26 cellular contexts compared by ENCODE assay signal in the genomic region with DNA sequence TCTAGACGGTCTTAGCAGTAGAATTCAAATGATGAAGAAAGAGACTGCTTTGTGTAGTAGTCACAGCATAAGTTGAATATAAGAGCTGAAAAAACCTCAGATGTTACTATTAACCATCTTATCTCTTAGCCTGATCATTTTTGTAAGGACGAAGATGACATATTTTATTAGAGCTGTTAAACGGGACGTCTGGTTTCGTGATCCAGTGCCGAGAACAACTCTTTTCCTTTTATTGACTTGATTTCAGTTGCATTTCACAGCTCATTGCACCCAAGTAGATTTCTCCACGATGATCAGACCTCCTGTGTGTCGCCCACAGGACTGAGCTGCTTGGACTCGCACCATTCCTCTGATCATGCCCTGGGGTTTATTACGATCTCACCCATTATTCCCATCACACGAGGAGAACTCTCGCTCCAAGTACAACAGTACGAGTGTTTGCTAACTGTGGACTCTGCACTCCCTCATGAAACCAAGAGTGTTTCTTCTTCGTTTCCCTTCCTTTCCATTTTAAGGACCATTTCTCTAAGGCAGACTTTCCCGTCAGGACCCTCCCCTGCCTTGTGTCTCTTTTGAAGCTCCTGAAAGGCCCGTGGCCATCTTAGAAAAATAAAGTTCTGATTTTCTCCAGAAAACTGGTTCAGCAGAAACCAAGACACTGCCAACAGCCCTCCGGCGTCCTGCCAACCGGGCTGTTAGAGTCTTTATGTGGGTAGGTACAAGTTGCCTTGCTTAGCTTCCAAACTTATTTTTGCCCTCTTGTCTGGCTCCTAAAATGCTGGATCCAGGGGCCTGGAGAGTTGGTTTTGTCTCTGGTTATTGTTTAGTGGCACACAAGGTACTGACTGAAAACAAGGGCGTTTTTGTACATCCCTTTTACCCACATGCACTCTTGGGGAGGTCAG. TPM values are rescaled to one million over a fixed set of nuclear protein-coding genes. Genes with fewer than 3 reads are reported as not detected.
DNase-seq lines count a peak whose midpoint lies in the region; ATAC-seq, FAIRE-seq and TF ChIP-seq lines count a peak whose summit lies in the region.
"Had no signal": no experiment of that assay in that cellular context is flagged by ENCODE, and none has a peak within 500 bp of the region (broad histone marks: within the 10 kb centered on the region; RNA-seq: fewer than 3 reads in every experiment).

No MANE protein-coding gene starts in this region.

- H3K9me3 Mint-ChIP-seq in brain, result peaks cover 18 to 39% (median 33%) of the 10 kb centered on the region in 5 experiments
- H3K9me3 Mint-ChIP-seq in progenitor cell of endocrine pancreas (ENCODE audit: low read depth), result peaks cover 10% of the 10 kb centered on the region
- H3K9me3 Mint-ChIP-seq: activated naive CD4-positive, alpha-beta T cell treated with anti-CD3 and anti-CD28 coated beads for 36 hours; activated T-cell treated with anti-CD3 and anti-CD28 coated beads, Interleukin-2, amount 50 U/mL, for 24 hours; stimulated activated naive CD8-positive, alpha-beta T cell treated with anti-CD3 and anti-CD28 coated beads, Interleukin-15, amount 100 ng/mL, for 72 hours had no signal

- ATAC-seq in GM21390 (IDR thresholded peaks at IDR 0.05; ENCODE audit: unreplicated experiment), result no peak
- no peak for ATAC-seq in HG02870 (IDR thresholded peaks at IDR 0.05; ENCODE audit: unreplicated experiment)
- ATAC-seq: A549; activated CD4-positive, CD25-positive, alpha-beta regulatory T cell treated with anti-CD3 and anti-CD28 coated beads, Interleukin-2, amount 50 U/mL, for 24 hours; naive thymus-derived CD8-positive, alpha-beta T cell; stimulated activated naive CD8-positive, alpha-beta T cell treated with anti-CD3 and anti-CD28 coated beads, Interleukin-15, amount 100 ng/mL, for 72 hours had no signal

- H3K27ac Mint-ChIP-seq in brain (peak overlapping the region in 3 of 5 experiments; percentile 33 to 81 (median 74)), progenitor cell of endocrine pancreas (peak overlapping the region; percentile 18)
- H3K27ac Mint-ChIP-seq: activated naive CD4-positive, alpha-beta T cell treated with anti-CD3 and anti-CD28 coated beads for 36 hours; activated T-cell treated with anti-CD3 and anti-CD28 coated beads, Interleukin-2, amount 50 U/mL, for 24 hours; stimulated activated naive CD8-positive, alpha-beta T cell treated with anti-CD3 and anti-CD28 coated beads, Interleukin-15, amount 100 ng/mL, for 72 hours had no signal

- TF ChIP-seq CTCF in C4-2B (conservative IDR thresholded peaks at IDR 0.05) (no peak), brain (conservative IDR thresholded peaks at IDR 0.05) (no peak), progenitor cell of endocrine pancreas (IDR thresholded peaks at IDR 0.05; ENCODE audit: unreplicated experiment) (no peak)

- H3K4me3 Mint-ChIP-seq in brain, result peak overlapping the region in 1 of 5 experiments; percentile 27
- no peak overlapping the region for H3K4me3 Mint-ChIP-seq in progenitor cell of endocrine pancreas (ENCODE audit: low read depth)
- H3K4me3 Mint-ChIP-seq: activated naive CD4-positive, alpha-beta T cell treated with anti-CD3 and anti-CD28 coated beads for 36 hours; activated T-cell treated with anti-CD3 and anti-CD28 coated beads, Interleukin-2, amount 50 U/mL, for 24 hours; naive thymus-derived CD8-positive, alpha-beta T cell; stimulated activated naive CD8-positive, alpha-beta T cell treated with anti-CD3 and anti-CD28 coated beads, Interleukin-15, amount 100 ng/mL, for 72 hours had no signal

- H3K4me1 Mint-ChIP-seq in brain (peaks cover 35% of the 10 kb centered on the region), progenitor cell of endocrine pancreas (ENCODE audit: low read depth) (peaks cover 17% of the 10 kb centered on the region)
- H3K4me1 Mint-ChIP-seq: naive thymus-derived CD8-positive, alpha-beta T cell; stimulated activated naive CD8-positive, alpha-beta T cell treated with anti-CD3 and anti-CD28 coated beads, Interleukin-15, amount 100 ng/mL, for 72 hours had no signal

- FAIRE-seq in HTR-8/SVneo (lab: Jason Lieb, UNC), result no peak
- FAIRE-seq: A549, GM18507 had no signal

- H3K27me3 Mint-ChIP-seq in brain (no peaks in the 10 kb centered on the region), progenitor cell of endocrine pancreas (no peaks in the 10 kb centered on the region)
- H3K27me3 Mint-ChIP-seq: stimulated activated naive CD8-positive, alpha-beta T cell treated with anti-CD3 and anti-CD28 coated beads, Interleukin-15, amount 100 ng/mL, for 72 hours had no signal

- H3K27ac ChIP-seq in C4-2B, result peak overlapping the region; percentile 78
- H3K27ac ChIP-seq: A549, coronary artery, RWPE1 had no signal

- peaks cover 66% of the 10 kb centered on the region for H3K36me3 Mint-ChIP-seq in brain
- peaks cover 44% of the 10 kb centered on the region for H3K36me3 Mint-ChIP-seq in progenitor cell of endocrine pancreas (ENCODE audit: insufficient read depth)

- DNase-seq in left kidney (ENCODE audit: low read depth, low spot score) (peak; percentile 38), progenitor cell of endocrine pancreas (ENCODE audit: low spot score, unreplicated experiment) (no peak), SW480 (ENCODE audit: low spot score) (no peak), HTR-8/SVneo (ENCODE audit: insufficient read length, low spot score) (no peak)
- DNase-seq: activated naive CD4-positive, alpha-beta T cell treated with anti-CD3 and anti-CD28 coated beads for 36 hours; activated T-cell treated with anti-CD3 and anti-CD28 coated beads, Interleukin-2, amount 50 U/mL, for 24 hours; HCEC 1CT; MG63; naive thymus-derived CD8-positive, alpha-beta T cell; NCI-H1436 treated with DMSO at 0.1 percent for 48 hours; NCI-H524; stimulated activated CD4-positive, alpha-beta T cell treated with anti-CD3 and anti-CD28 coated beads, Interleukin-4, amount 100 ng/mL, for 24 hours; stimulated activated naive CD8-positive, alpha-beta T cell treated with anti-CD3 and anti-CD28 coated beads, Interleukin-15, amount 100 ng/mL, for 72 hours had no signal

RNA-seq across cellular contexts. Expression of gene RNF113B, which starts 48.2 kb away (rescaled TPM):
- polyA plus RNA-seq in brain (ENCODE audit: insufficient read depth, low read depth, low replicate concordance), result not detected
- not detected in 2 replicates for total RNA-seq in progenitor cell of endocrine pancreas
- total RNA-seq: activated naive CD4-positive, alpha-beta T cell treated with anti-CD3 and anti-CD28 coated beads for 36 hours; lung microvascular endothelial cell; naive thymus-derived CD8-positive, alpha-beta T cell; pulmonary artery endothelial cell; ureter had no signal
- polyA plus RNA-seq: A549; BJ; naive thymus-derived CD8-positive, alpha-beta T cell had no signal
